ENCODE assay signal across 10 cellular contexts in genomic region chr13:46728777-46729176, GRCh38.
DNase-seq lines count a peak whose midpoint lies in the region; ATAC-seq and TF ChIP-seq lines count a peak whose summit lies in the region.
"Had no signal": no experiment of that assay in that cellular context is flagged by ENCODE, and none has a peak within 500 bp of the region (broad histone marks: within the 10 kb centered on the region; RNA-seq: fewer than 3 reads in every experiment).

No MANE protein-coding gene starts in this region.

- no peaks in the 10 kb centered on the region for H4K20me1 ChIP-seq in Karpas-422 (ENCODE audit: insufficient read depth, low read depth, low read length)

- H3K4me3 ChIP-seq in Karpas-422 (ENCODE audit: low read length) (no peak overlapping the region), brain microvascular endothelial cell (ENCODE audit: low read depth, low read length) (no peak overlapping the region)

- H3K27ac ChIP-seq in Karpas-422 (ENCODE audit: low read length) (no peak overlapping the region), brain microvascular endothelial cell (no peak overlapping the region)

- no peaks in the 10 kb centered on the region for H3K79me2 ChIP-seq in Karpas-422 (ENCODE audit: low read length)

- DNase-seq in activated T-cell treated with anti-CD3 and anti-CD28 coated beads for 48 hours (ENCODE audit: low read depth) (peak; percentile 7), Karpas-422 (peak; percentile 66), brain microvascular endothelial cell (no peak), head of caudate nucleus (no peak), globus pallidus (ENCODE audit: low spot score) (no peak)
- no peak for DNase-seq in activated T-cell treated with anti-CD3 and anti-CD28 coated beads, Interleukin-2, amount 50 U/mL, for 1 hour
- peak; percentile 8 to 23 for DNase-seq in stimulated activated CD8-positive, alpha-beta memory T cell treated with anti-CD3 and anti-CD28 coated beads, Interleukin-2, amount 100 ng/mL, for 48 hours (ENCODE audit: low read depth in 2 of 2)
- DNase-seq: midbrain, NCI-H1436 treated with DMSO at 0.1 percent for 48 hours had no signal

- no peaks in the 10 kb centered on the region for H3K9me2 ChIP-seq in Karpas-422 (replicated peaks; ENCODE audit: insufficient read depth, low read length)

- no peaks in the 10 kb centered on the region for H3K27me3 ChIP-seq in Karpas-422 (ENCODE audit: low read length)
- H3K27me3 ChIP-seq in brain microvascular endothelial cell (replicated peaks): no peaks in the 10 kb centered on the region

- H3K36me3 ChIP-seq in Karpas-422 (ENCODE audit: insufficient read depth, low read length) (no peaks in the 10 kb centered on the region), brain microvascular endothelial cell (replicated peaks) (peaks cover 25% of the 10 kb centered on the region)

- TF ChIP-seq CTCF in brain microvascular endothelial cell (IDR thresholded peaks at IDR 0.05; ENCODE audit: low read depth, low read length, missing control alignments): peak; percentile 38

- intact Hi-C loops in head of caudate nucleus (cut with DNase I): no loop called here

- H3K4me1 ChIP-seq in Karpas-422 (ENCODE audit: low read length): no peaks in the 10 kb centered on the region

- no peak overlapping the region for H3K4me2 ChIP-seq in Karpas-422 (ENCODE audit: low read depth, low read length, poor library complexity, severe bottlenecking)

- no peaks in the 10 kb centered on the region for H3K9me3 ChIP-seq in Karpas-422 (ENCODE audit: low read length)

- in situ Hi-C loops in brain microvascular endothelial cell (cut with HindIII; ENCODE audit: low pct_ligation_motif_present, low sequenced_read_pairs): no loop called here

- no peak overlapping the region for H3K9ac ChIP-seq in Karpas-422 (ENCODE audit: low read length)

- ATAC-seq in HG03280 (IDR thresholded peaks at IDR 0.05; ENCODE audit: unreplicated experiment): no peak

- no peak overlapping the region for H2AFZ ChIP-seq in Karpas-422 (ENCODE audit: low read length)

Comparison
In these comparisons a context has a peak if more than half of its experiments do, and no peak if none do; other contexts are left out.
1. DNase-seq: peak in activated T-cell treated with anti-CD3 and anti-CD28 coated beads for 48 hours (single experiment), Karpas-422 (single experiment) and stimulated activated CD8-positive, alpha-beta memory T cell treated with anti-CD3 and anti-CD28 coated beads, Interleukin-2, amount 100 ng/mL, for 48 hours (2 of 2); none in activated T-cell treated with anti-CD3 and anti-CD28 coated beads, Interleukin-2, amount 50 U/mL, for 1 hour (single experiment), brain microvascular endothelial cell (single experiment), head of caudate nucleus (0 of 42) and globus pallidus (single experiment).